8 cellular contexts compared by ENCODE assay signal in the genomic region with DNA sequence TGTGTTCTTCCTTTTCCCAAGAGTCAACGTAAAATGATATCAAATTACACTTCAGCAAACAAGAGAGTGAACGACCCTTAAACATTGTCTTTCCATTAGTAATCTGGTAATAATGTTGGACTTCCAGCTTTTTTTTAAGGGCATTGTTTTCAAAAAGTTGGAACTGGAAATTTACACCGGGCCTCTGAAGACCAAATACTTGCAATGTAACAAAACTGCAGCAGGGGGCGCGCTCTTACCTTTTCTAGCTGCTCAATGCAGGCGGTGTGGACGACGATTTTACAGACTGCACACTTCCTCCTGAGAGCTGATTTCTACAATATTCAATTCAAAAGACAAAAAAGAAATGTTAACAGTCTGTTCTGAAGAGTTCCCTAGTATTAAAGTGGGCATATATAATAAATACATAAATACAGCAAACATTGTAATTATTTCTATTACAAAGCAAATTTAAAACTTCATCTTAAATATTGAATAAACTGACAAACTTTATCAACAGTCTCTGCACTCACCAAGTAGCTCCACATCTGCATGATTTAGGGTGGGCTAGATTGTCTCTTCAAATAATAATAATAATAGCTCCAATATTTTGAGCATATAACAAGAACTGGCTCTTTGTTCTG.
DNase-seq lines count a peak whose midpoint lies in the region; ATAC-seq and TF ChIP-seq lines count a peak whose summit lies in the region.

No MANE protein-coding gene starts in this region.

- H3K4me3 ChIP-seq in choroid plexus epithelial cell (ENCODE audit: low read depth, low read length): no peak overlapping the region

- DNase-seq in AG08396 (ENCODE audit: low spot score) (peak; percentile 62), NCI-H2196 treated with DMSO at 0.1 percent for 48 hours (lab: John Stamatoyannopoulos, UW; ENCODE audit: unreplicated experiment) (peak; percentile 28), choroid plexus epithelial cell (ENCODE audit: low read depth) (peak; percentile 89), left lobe of liver (ENCODE audit: low spot score) (peak; percentile 66)
- peak; percentile 63 for DNase-seq in activated CD4-positive, CD25-positive, alpha-beta regulatory T cell treated with anti-CD3 and anti-CD28 coated beads, Interleukin-2, amount 50 U/mL, for 72 hours
- peak; percentile 56 to 67 for DNase-seq in stimulated activated CD4-positive, alpha-beta T cell treated with anti-CD3 and anti-CD28 coated beads, Interleukin-4, amount 100 ng/mL, for 48 hours (ENCODE audit: low read depth in 2 of 2)

- ATAC-seq in GM18519 (IDR thresholded peaks at IDR 0.05; ENCODE audit: low FRiP score, unreplicated experiment) (peak; percentile 81), HG03159 (IDR thresholded peaks at IDR 0.05; ENCODE audit: unreplicated experiment) (peak; percentile 86), left lobe of liver (peak; percentile 98)

- TF ChIP-seq CTCF in choroid plexus epithelial cell (conservative IDR thresholded peaks at IDR 0.05; ENCODE audit: low read depth, low read length): peak; percentile 88

Comparison
In these comparisons a context has a peak if more than half of its experiments do, and no peak if none do; other contexts are left out.
1. DNase-seq: peak in every context shown above with its lines; median percentile 89 in choroid plexus epithelial cell; 66 in left lobe of liver; 63 in activated CD4-positive, CD25-positive, alpha-beta regulatory T cell treated with anti-CD3 and anti-CD28 coated beads, Interleukin-2, amount 50 U/mL, for 72 hours; 62 in AG08396; 62 in stimulated activated CD4-positive, alpha-beta T cell treated with anti-CD3 and anti-CD28 coated beads, Interleukin-4, amount 100 ng/mL, for 48 hours; 28 in NCI-H2196 treated with DMSO at 0.1 percent for 48 hours.